Comparison of ENCODE assay signal across 1 cellular context in the genomic region with DNA sequence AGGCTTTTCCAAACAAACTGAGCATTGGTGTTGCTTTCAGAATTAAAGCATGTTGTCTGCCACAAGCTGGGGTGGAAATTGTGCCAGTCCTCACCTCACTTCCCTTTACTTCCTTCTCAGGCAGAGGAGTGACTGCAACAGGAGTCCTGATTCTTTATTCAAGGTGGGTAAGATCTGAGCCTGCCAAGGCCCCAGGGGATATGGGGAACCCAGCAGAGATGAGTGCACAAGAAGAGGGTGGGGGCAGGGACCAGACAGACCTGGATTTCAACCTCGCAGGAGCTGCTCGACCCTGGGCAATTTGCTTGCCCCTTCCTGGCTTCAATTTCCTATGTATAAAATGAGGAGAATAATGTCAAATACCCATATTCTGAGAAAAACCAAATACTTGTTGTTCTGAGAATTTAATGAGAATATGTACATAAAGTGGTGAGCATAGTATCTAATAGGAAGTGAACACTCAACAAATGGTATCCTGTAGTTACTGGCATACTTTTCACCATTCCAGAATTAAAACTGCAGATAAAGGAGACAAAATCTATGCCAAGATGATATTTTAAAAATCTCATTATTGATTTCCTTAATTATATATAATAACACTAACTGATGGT.
TF ChIP-seq lines count a peak whose summit lies in the region.

No MANE protein-coding gene starts in this region.

TF ChIP-seq in GM23338, 12 proteins besides CTCF, POLR2A, EP300 and RAD21 (continued from another document):
- TF ChIP-seq, protein P1, sequence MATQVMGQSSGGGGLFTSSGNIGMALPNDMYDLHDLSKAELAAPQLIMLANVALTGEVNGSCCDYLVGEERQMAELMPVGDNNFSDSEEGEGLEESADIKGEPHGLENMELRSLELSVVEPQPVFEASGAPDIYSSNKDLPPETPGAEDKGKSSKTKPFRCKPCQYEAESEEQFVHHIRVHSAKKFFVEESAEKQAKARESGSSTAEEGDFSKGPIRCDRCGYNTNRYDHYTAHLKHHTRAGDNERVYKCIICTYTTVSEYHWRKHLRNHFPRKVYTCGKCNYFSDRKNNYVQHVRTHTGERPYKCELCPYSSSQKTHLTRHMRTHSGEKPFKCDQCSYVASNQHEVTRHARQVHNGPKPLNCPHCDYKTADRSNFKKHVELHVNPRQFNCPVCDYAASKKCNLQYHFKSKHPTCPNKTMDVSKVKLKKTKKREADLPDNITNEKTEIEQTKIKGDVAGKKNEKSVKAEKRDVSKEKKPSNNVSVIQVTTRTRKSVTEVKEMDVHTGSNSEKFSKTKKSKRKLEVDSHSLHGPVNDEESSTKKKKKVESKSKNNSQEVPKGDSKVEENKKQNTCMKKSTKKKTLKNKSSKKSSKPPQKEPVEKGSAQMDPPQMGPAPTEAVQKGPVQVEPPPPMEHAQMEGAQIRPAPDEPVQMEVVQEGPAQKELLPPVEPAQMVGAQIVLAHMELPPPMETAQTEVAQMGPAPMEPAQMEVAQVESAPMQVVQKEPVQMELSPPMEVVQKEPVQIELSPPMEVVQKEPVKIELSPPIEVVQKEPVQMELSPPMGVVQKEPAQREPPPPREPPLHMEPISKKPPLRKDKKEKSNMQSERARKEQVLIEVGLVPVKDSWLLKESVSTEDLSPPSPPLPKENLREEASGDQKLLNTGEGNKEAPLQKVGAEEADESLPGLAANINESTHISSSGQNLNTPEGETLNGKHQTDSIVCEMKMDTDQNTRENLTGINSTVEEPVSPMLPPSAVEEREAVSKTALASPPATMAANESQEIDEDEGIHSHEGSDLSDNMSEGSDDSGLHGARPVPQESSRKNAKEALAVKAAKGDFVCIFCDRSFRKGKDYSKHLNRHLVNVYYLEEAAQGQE (IDR thresholded peaks at IDR 0.05; ENCODE audit: unreplicated experiment) = no peak
- TF ChIP-seq JUNB (IDR thresholded peaks at IDR 0.05; ENCODE audit: unreplicated experiment) = no peak
